22 cellular contexts compared by ENCODE assay signal in the genomic region with DNA sequence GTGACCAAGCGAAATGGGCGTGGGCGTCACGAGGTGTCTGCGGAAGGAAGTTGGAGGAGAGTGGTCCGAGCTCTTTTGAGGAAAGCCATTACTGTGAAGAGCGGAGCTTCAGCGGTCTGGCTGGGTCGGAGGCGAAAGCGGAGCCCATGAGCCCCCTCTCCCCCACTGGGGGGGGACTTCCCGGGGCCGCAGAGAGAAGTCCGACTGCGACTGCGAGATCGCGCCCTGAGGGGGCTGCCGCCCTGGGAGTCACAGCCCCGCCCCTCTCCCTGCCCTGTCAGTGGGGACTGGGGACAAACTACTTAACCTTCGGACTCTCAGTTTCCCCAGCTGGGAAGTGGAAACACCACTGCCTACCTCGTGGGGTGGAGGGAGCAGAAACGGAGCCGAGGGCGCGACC. TPM values are rescaled to one million over a fixed set of nuclear protein-coding genes. Genes with fewer than 3 reads are reported as not detected.
A peak's percentile ranks its signal among the peaks of the same experiment; 100 is the strongest.
DNase-seq lines count a peak whose midpoint lies in the region; ATAC-seq and TF ChIP-seq lines count a peak whose summit lies in the region.
"Had no signal": no experiment of that assay in that cellular context is flagged by ENCODE, and none has a peak within 500 bp of the region (broad histone marks: within the 10 kb centered on the region; RNA-seq: fewer than 3 reads in every experiment).

No MANE protein-coding gene starts in this region.

- H3K27me3 ChIP-seq in endodermal cell (ENCODE audit: control insufficient read depth, insufficient read depth, low read length, poor library complexity, severe bottlenecking), result no peaks in the 10 kb centered on the region
- H3K27me3 ChIP-seq in upper lobe of right lung, result no peaks in the 10 kb centered on the region
- H3K27me3 ChIP-seq: BLaER1 treated with 17β-estradiol and CSF1 and Interleukin-3, amounts not matched to agents 10 nM and 100 nM had no signal

- no peak overlapping the region for H3K4me3 Mint-ChIP-seq in endodermal cell
- no peak overlapping the region for H3K4me3 Mint-ChIP-seq in stimulated activated naive B cell treated with anti-CD40 and anti-IgM and Interleukin-4, amounts not matched to agents 10 μg/mL and 1 μg/mL and 100 μg/mL, for 72 hours
- H3K4me3 Mint-ChIP-seq in naive thymus-derived CD8-positive, alpha-beta T cell, result no peak overlapping the region
- H3K4me3 Mint-ChIP-seq: B cell; CD4-positive, alpha-beta T cell; CD8-positive, alpha-beta memory T cell had no signal

- H3K4me3 ChIP-seq in endodermal cell (ENCODE audit: low read length) (no peak overlapping the region), upper lobe of right lung (no peak overlapping the region)
- H3K4me3 ChIP-seq: A549; BLaER1 treated with 17β-estradiol and CSF1 and Interleukin-3, amounts not matched to agents 10 nM and 100 nM; GM12878 had no signal

- intact Hi-C loops in upper lobe of right lung (cut with DNase I), result no loop called here

- 95 to 96% methylated on average over 16 to 26 of the region's 26 CpGs for WGBS in endodermal cell (ENCODE audit: insufficient coverage in 1 of 2, insufficient read length in 1 of 2), 2 experiments

- H3K27ac ChIP-seq in endodermal cell (ENCODE audit: low read depth, low read length), result no peak overlapping the region
- H3K27ac ChIP-seq in upper lobe of right lung, result no peak overlapping the region
- H3K27ac ChIP-seq: 22Rv1; A549; BLaER1 treated with 17β-estradiol and CSF1 and Interleukin-3, amounts not matched to agents 10 nM and 100 nM; C4-2B had no signal

- H3K9me3 ChIP-seq in endodermal cell (ENCODE audit: control insufficient read depth, low read length) (peaks cover 22% of the 10 kb centered on the region), upper lobe of right lung (no peaks in the 10 kb centered on the region)

- peaks cover 14% of the 10 kb centered on the region for H3K36me3 Mint-ChIP-seq in endodermal cell (ENCODE audit: low read depth)
- H3K36me3 Mint-ChIP-seq in stimulated activated naive B cell treated with anti-CD40 and anti-IgM and Interleukin-4, amounts not matched to agents 10 μg/mL and 1 μg/mL and 100 μg/mL, for 72 hours, result peaks cover 5 to 25% of the 10 kb centered on the region in 2 donors
- peaks cover 0 to 6% (median 0%) of the 10 kb centered on the region in 3 donors for H3K36me3 Mint-ChIP-seq in naive thymus-derived CD8-positive, alpha-beta T cell

- TF ChIP-seq CTCF in endodermal cell (conservative IDR thresholded peaks at IDR 0.05) (no peak), upper lobe of right lung (IDR thresholded peaks at IDR 0.05) (no peak)

- H3K9me3 Mint-ChIP-seq in endodermal cell, result peaks cover 25% of the 10 kb centered on the region
- H3K9me3 Mint-ChIP-seq in stimulated activated naive B cell treated with anti-CD40 and anti-IgM and Interleukin-4, amounts not matched to agents 10 μg/mL and 1 μg/mL and 100 μg/mL, for 72 hours, result peaks cover 10% of the 10 kb centered on the region in 2 donors
- peaks cover 0 to 21% (median 3%) of the 10 kb centered on the region in 9 donors for H3K9me3 Mint-ChIP-seq in naive thymus-derived CD8-positive, alpha-beta T cell
- H3K9me3 Mint-ChIP-seq: CD4-positive, alpha-beta T cell had no signal

- no peak overlapping the region for H3K27ac Mint-ChIP-seq in endodermal cell
- H3K27ac Mint-ChIP-seq in stimulated activated naive B cell treated with anti-CD40 and anti-IgM and Interleukin-4, amounts not matched to agents 10 μg/mL and 1 μg/mL and 100 μg/mL, for 72 hours, result peak overlapping the region; percentile 75
- no peak overlapping the region for H3K27ac Mint-ChIP-seq in naive thymus-derived CD8-positive, alpha-beta T cell
- H3K27ac Mint-ChIP-seq: B cell; CD4-positive, alpha-beta T cell; CD8-positive, alpha-beta memory T cell had no signal

- peak; percentile 36 for DNase-seq in endodermal cell
- DNase-seq in stimulated activated naive B cell treated with anti-CD40 and anti-IgM and Interleukin-4, amounts not matched to agents 10 μg/mL and 1 μg/mL and 100 μg/mL, for 72 hours, result no peak
- peak; percentile 48 for DNase-seq in upper lobe of right lung
- DNase-seq in naive thymus-derived CD8-positive, alpha-beta T cell, result no peak
- DNase-seq: AML-193; CD4-positive, alpha-beta T cell; CD8-positive, alpha-beta memory T cell; COR-L47; DMS 273 treated with DMSO at 0.1 percent for 48 hours; DMS153; DMS53; DMS79; DND-41; EL; GDM1 had no signal

- POLR2A ChIA-PET in naive thymus-derived CD8-positive, alpha-beta T cell (lab: Charles Lee), result interaction anchor here (2.1 to 4.1 kb wide), 3 partner anchors 9 to 18 kb away, joined by 7 to 32 read pairs (median 11); no protein-coding TSS in a partner anchor

- H3K27me3 Mint-ChIP-seq in endodermal cell (ENCODE audit: insufficient read depth), result no peaks in the 10 kb centered on the region
- H3K27me3 Mint-ChIP-seq in stimulated activated naive B cell treated with anti-CD40 and anti-IgM and Interleukin-4, amounts not matched to agents 10 μg/mL and 1 μg/mL and 100 μg/mL, for 72 hours, result no peaks in the 10 kb centered on the region
- H3K27me3 Mint-ChIP-seq in naive thymus-derived CD8-positive, alpha-beta T cell, result no peaks in the 10 kb centered on the region
- H3K27me3 Mint-ChIP-seq: B cell; CD4-positive, alpha-beta T cell had no signal

- no peak for ATAC-seq in stimulated activated naive B cell treated with anti-CD40 and anti-IgM and Interleukin-4, amounts not matched to agents 10 μg/mL and 1 μg/mL and 100 μg/mL, for 72 hours (replicated peaks)
- no peak for ATAC-seq in upper lobe of right lung
- no peak for ATAC-seq in HG03378 (IDR thresholded peaks at IDR 0.05; ENCODE audit: unreplicated experiment)
- ATAC-seq in naive thymus-derived CD8-positive, alpha-beta T cell, result no peak
- ATAC-seq: A549, GM12878 had no signal

- H3K4me1 Mint-ChIP-seq in endodermal cell, result no peaks in the 10 kb centered on the region
- peaks cover 4 to 14% of the 10 kb centered on the region in 2 donors for H3K4me1 Mint-ChIP-seq in stimulated activated naive B cell treated with anti-CD40 and anti-IgM and Interleukin-4, amounts not matched to agents 10 μg/mL and 1 μg/mL and 100 μg/mL, for 72 hours
- peaks cover 0 to 8% (median under 1%) of the 10 kb centered on the region in 4 donors for H3K4me1 Mint-ChIP-seq in naive thymus-derived CD8-positive, alpha-beta T cell

- H3K36me3 ChIP-seq in endodermal cell (ENCODE audit: control insufficient read depth, insufficient read depth, low read length), result no peaks in the 10 kb centered on the region
- H3K36me3 ChIP-seq in upper lobe of right lung, result no peaks in the 10 kb centered on the region

- no peak overlapping the region for H3K9ac ChIP-seq in endodermal cell (ENCODE audit: extremely low read depth, low read length, poor library complexity, severe bottlenecking)
- H3K9ac ChIP-seq: BLaER1 treated with 17β-estradiol and CSF1 and Interleukin-3, amounts not matched to agents 10 nM and 100 nM had no signal

- H3K4me1 ChIP-seq in endodermal cell (ENCODE audit: control insufficient read depth, insufficient read depth, low read length) (no peaks in the 10 kb centered on the region), upper lobe of right lung (no peaks in the 10 kb centered on the region)
- H3K4me1 ChIP-seq: A549 had no signal

RNA-seq across cellular contexts. Expression of gene ARL4D, which starts 20.0 kb away (rescaled TPM):
- total RNA-seq in endodermal cell, result 100 to 1,000 TPM; 129 to 142 TPM
- 47.0 TPM for polyA plus RNA-seq in endodermal cell (2013, experiment 1 of 2)
- 62.6 TPM for polyA plus RNA-seq in endodermal cell (2013, experiment 2 of 2)
- 18.5 TPM for total RNA-seq in upper lobe of right lung
- total RNA-seq in naive thymus-derived CD8-positive, alpha-beta T cell, result 1 to 10 TPM; 1.6 to 2.4 TPM
- 1 to 10 TPM; 1.1 to 3.2 (median 2.2) TPM for polyA plus RNA-seq in naive thymus-derived CD8-positive, alpha-beta T cell

Comparison
In these comparisons a context has a peak if more than half of its experiments do, and no peak if none do; other contexts are left out.
1. DNase-seq: peak in endodermal cell (single experiment) and upper lobe of right lung (single experiment); none in stimulated activated naive B cell treated with anti-CD40 and anti-IgM and Interleukin-4, amounts not matched to agents 10 μg/mL and 1 μg/mL and 100 μg/mL, for 72 hours (single experiment) and naive thymus-derived CD8-positive, alpha-beta T cell (0 of 10).